ENCODE assay signal across 26 cellular contexts in the genomic region with DNA sequence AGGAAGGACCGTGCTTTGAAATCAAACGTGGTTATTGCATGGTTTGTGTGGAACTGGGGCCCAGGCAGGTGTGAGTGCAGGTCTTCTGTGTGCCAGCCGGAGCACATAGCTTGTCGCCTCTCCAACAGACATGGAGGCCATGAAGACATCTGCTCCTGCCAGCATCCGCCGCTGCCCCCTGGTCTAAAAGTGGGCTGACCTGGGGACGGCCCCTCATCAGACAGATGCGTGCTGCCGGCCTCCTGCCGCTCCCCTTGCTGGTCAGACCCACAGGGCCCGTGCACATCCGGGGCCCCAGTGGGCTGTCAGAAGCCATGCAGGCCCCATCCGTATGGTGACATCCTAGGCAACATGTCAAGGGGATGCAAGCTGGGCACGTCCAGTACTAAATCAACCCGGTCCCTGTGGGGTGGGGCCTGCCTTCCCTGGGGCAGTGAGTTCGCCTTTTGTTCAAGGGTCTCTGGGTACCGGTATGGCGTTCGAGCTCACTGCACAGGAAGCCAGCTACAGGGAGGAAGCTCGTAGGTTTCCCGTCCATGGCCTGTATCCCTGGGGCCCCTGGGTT.
"Had no signal": no experiment of that assay in that cellular context is flagged by ENCODE, and none has a peak within 500 bp of the region (broad histone marks: within the 10 kb centered on the region; RNA-seq: fewer than 3 reads in every experiment).

No MANE protein-coding gene starts in this region.

- H3K27me3 ChIP-seq: cardiac muscle cell, MG63 had no signal

- ATAC-seq: activated CD4-positive, alpha-beta T cell treated with anti-CD3 and anti-CD28 coated beads for 36 hours; PC-3 had no signal

- H3K9me3 ChIP-seq: MG63 had no signal

- FAIRE-seq: astrocyte, RCC 7860 had no signal

- H3K4me3 ChIP-seq: cardiac muscle cell, MG63, SK-N-MC had no signal

- H3K27ac ChIP-seq: cardiac muscle cell, SK-N-MC, VCaP had no signal

- H3K36me3 ChIP-seq: MG63 had no signal

- DNase-seq: activated CD4-positive, alpha-beta memory T cell treated with anti-CD3 and anti-CD28 coated beads, Interleukin-2, amount 10 ng/mL, durations not matched to agents 7 days and 5 days; activated CD4-positive, alpha-beta T cell treated with anti-CD3 and anti-CD28 coated beads for 36 hours; activated CD4-positive, alpha-beta T cell treated with anti-CD3 and anti-CD28 coated beads, Interleukin-2, amount 50 U/mL, for 1 hour; activated gamma-delta T cell treated with Interleukin-2 at 50 U/mL for 16 hours; activated naive CD8-positive, alpha-beta T cell treated with anti-CD3 and anti-CD28 coated beads, Interleukin-2, amount 50 U/mL, for 24 hours; activated T-cell treated with anti-CD3 and anti-CD28 coated beads for 4 hours; activated T-cell treated with anti-CD3 and anti-CD28 coated beads, Interleukin-2, amount 50 U/mL, for 48 hours; amniotic stem cell; MG63; MV-4-11; NCI-H1092 treated with DMSO at 0.1 percent for 48 hours; NCI-H1417 treated with DMSO at 0.1 percent for 48 hours; NCI-H1694; NCI-H2029 treated with DMSO at 0.1 percent for 48 hours; NCI-H345; NCI-H510A; NCI-H526 treated with DMSO at 0.1 percent for 48 hours; PC-3; T-cell; T-helper 2 cell; T1000 had no signal
